In the genomic region with DNA sequence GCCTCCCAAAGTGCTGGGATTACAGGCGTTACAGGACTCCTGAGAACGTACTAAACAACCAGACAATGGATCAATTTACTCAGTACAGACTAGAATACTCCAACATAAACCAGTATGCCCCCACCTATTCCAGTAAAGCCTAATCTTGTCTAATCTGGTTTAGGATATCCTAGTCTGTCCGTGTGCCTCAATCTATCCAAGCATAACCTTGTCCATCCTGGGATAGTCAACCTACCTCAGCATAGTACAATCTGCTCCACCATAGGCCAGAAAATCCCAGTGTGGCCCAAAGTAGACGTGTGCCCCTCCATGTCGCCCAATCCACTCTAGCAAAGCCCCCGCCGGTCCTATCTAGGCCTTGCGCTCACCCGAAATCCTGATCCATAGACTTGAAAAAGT, we compare ENCODE assay signal across 9 cellular contexts. TPM values are rescaled to one million over a fixed set of nuclear protein-coding genes. Genes with fewer than 3 reads are reported as not detected.
DNase-seq lines count a peak whose midpoint lies in the region; ATAC-seq, FAIRE-seq and TF ChIP-seq lines count a peak whose summit lies in the region.
"Had no signal": no experiment of that assay in that cellular context is flagged by ENCODE, and none has a peak within 500 bp of the region (broad histone marks: within the 10 kb centered on the region; RNA-seq: fewer than 3 reads in every experiment).

No MANE protein-coding gene starts in this region.

- H3K4me3 ChIP-seq in adipocyte (ENCODE audit: low read length) (peak overlapping the region; percentile 93), kidney (ENCODE audit: low read length in 2 of 2) (peak overlapping the region; percentile 95 to 97)

- peak; percentile 1 to 3 for ATAC-seq in activated T-cell treated with anti-CD3 and anti-CD28 coated beads, Interleukin-2, amount 50 U/mL, for 72 hours (replicated peaks in 1 of 2)

- H3K4me1 Mint-ChIP-seq in activated T-cell treated with anti-CD3 and anti-CD28 coated beads, Interleukin-2, amount 50 U/mL, for 72 hours (ENCODE audit: low read depth): peaks cover 65% of the 10 kb centered on the region

- no peak for TF ChIP-seq CTCF in kidney (IDR thresholded peaks at IDR 0.05; ENCODE audit: borderline replicate concordance, extremely low read depth, insufficient read depth)

- H3K36me3 ChIP-seq in adipocyte (ENCODE audit: control insufficient read depth, insufficient read depth, low read length, severe bottlenecking): peaks cover 47% of the 10 kb centered on the region
- peaks cover 14 to 29% of the 10 kb centered on the region in 2 donors for H3K36me3 ChIP-seq in kidney (ENCODE audit: control insufficient read depth in 1 of 2, insufficient read depth in 2 of 2, low read length in 2 of 2)

- H3K4me1 ChIP-seq in adipocyte (ENCODE audit: control insufficient read depth, insufficient read depth, low read length) (peaks cover 40% of the 10 kb centered on the region), kidney (ENCODE audit: control insufficient read depth in 1 of 2, insufficient read depth in 1 of 2, low read depth in 1 of 2, low read length in 2 of 2) (peaks cover 6 to 23% of the 10 kb centered on the region in 2 donors)

- H3K27me3 ChIP-seq in adipocyte (replicated peaks; ENCODE audit: control insufficient read depth, insufficient read depth, low read length): no peaks in the 10 kb centered on the region

- peak overlapping the region; percentile 95 for H3K9ac ChIP-seq in adipocyte (ENCODE audit: low read length)
- H3K9ac ChIP-seq in kidney (ENCODE audit: low read length in 2 of 2): peak overlapping the region; percentile 71 to 99

- H3K27ac ChIP-seq in kidney (ENCODE audit: low read depth in 2 of 2, low read length in 2 of 2) (peak overlapping the region; percentile 97 to 98), substantia nigra (ENCODE audit: low read depth, low read length, poor library complexity, severe bottlenecking) (peak overlapping the region; percentile 89)

- peaks cover 8 to 15% of the 10 kb centered on the region in 2 donors for H3K36me3 Mint-ChIP-seq in activated T-cell treated with anti-CD3 and anti-CD28 coated beads, Interleukin-2, amount 50 U/mL, for 72 hours (ENCODE audit: insufficient read depth in 2 of 2)

- peak overlapping the region; percentile 85 to 89 for H3K4me3 Mint-ChIP-seq in activated T-cell treated with anti-CD3 and anti-CD28 coated beads, Interleukin-2, amount 50 U/mL, for 72 hours

- peak overlapping the region; percentile 79 for H3K27ac Mint-ChIP-seq in activated T-cell treated with anti-CD3 and anti-CD28 coated beads, Interleukin-2, amount 50 U/mL, for 72 hours

- no peak for FAIRE-seq in kidney (lab: Jason Lieb, UNC)
- FAIRE-seq: colon had no signal

- intact Hi-C loops in kidney (cut with DNase I): no loop called here

- H3K9me3 ChIP-seq in adipocyte (ENCODE audit: control insufficient read depth, low read length) (no peaks in the 10 kb centered on the region), kidney (ENCODE audit: control insufficient read depth in 1 of 2, low read length in 2 of 2) (no peaks in the 10 kb centered on the region)

- no peaks in the 10 kb centered on the region for H3K27me3 Mint-ChIP-seq in activated T-cell treated with anti-CD3 and anti-CD28 coated beads, Interleukin-2, amount 50 U/mL, for 72 hours (ENCODE audit: low read depth)

- H3K9me3 Mint-ChIP-seq in activated T-cell treated with anti-CD3 and anti-CD28 coated beads, Interleukin-2, amount 50 U/mL, for 72 hours: no peaks in the 10 kb centered on the region

- no peak for DNase-seq in activated T-cell treated with anti-CD3 and anti-CD28 coated beads, Interleukin-2, amount 50 U/mL, for 72 hours
- no peak for DNase-seq in activated T-cell treated with anti-CD3 and anti-CD28 coated beads, Interleukin-2, amount 50 U/mL, for 1 hour
- no peak for DNase-seq in adipocyte (ENCODE audit: low read depth)
- no peak for DNase-seq in kidney
- DNase-seq in substantia nigra (lab: John Stamatoyannopoulos, UW): no peak
- no peak for DNase-seq in DMS53 treated with DMSO at 0.1 percent for 48 hours (lab: John Stamatoyannopoulos, UW; ENCODE audit: unreplicated experiment)
- no peak for DNase-seq in HCEC 1CT
- DNase-seq in NCI-H774 (lab: John Stamatoyannopoulos, UW): no peak

RNA-seq across cellular contexts. Expression of gene DVL2, which starts 0.6 kb away (rescaled TPM):
- total RNA-seq in activated T-cell treated with anti-CD3 and anti-CD28 coated beads, Interleukin-2, amount 50 U/mL, for 72 hours: 10 to 100 TPM; 49.5 to 54.8 TPM
- total RNA-seq in kidney: 35.8 TPM
- polyA plus RNA-seq in kidney (ENCODE audit: insufficient read depth, low read depth, low replicate concordance): 18.0 TPM

RNA-seq across cellular contexts. Expression of gene PHF23, which starts 5.6 kb away (rescaled TPM):
- total RNA-seq in activated T-cell treated with anti-CD3 and anti-CD28 coated beads, Interleukin-2, amount 50 U/mL, for 72 hours: 10 to 100 TPM; 28.9 to 32.2 TPM
- 28.1 TPM for total RNA-seq in kidney
- 48.5 TPM for polyA plus RNA-seq in kidney (ENCODE audit: insufficient read depth, low read depth, low replicate concordance)

RNA-seq across cellular contexts. Expression of gene GABARAP, which starts 8.5 kb away (rescaled TPM):
- 100 to 1,000 TPM; 244 to 246 TPM for total RNA-seq in activated T-cell treated with anti-CD3 and anti-CD28 coated beads, Interleukin-2, amount 50 U/mL, for 72 hours
- total RNA-seq in kidney: 477 TPM
- polyA plus RNA-seq in kidney (ENCODE audit: insufficient read depth, low read depth, low replicate concordance): 1,483 TPM

RNA-seq across cellular contexts. Expression of gene ACADVL, which starts 14.0 kb away (rescaled TPM):
- total RNA-seq in activated T-cell treated with anti-CD3 and anti-CD28 coated beads, Interleukin-2, amount 50 U/mL, for 72 hours: 100 to 1,000 TPM; 335 to 386 TPM
- 689 TPM for total RNA-seq in kidney
- 1,202 TPM for polyA plus RNA-seq in kidney (ENCODE audit: insufficient read depth, low read depth, low replicate concordance)

RNA-seq across cellular contexts. Expression of gene DLG4, which starts 14.1 kb away (rescaled TPM):
- total RNA-seq in activated T-cell treated with anti-CD3 and anti-CD28 coated beads, Interleukin-2, amount 50 U/mL, for 72 hours: 10 to 100 TPM; 16.2 to 16.7 TPM
- total RNA-seq in kidney: 18.9 TPM
- polyA plus RNA-seq in kidney (ENCODE audit: insufficient read depth, low read depth, low replicate concordance): 6.6 TPM
